In genomic region chr22:46049726-46050450, GRCh38 we compare ENCODE assay signal across 10 cellular contexts.
A peak's percentile ranks its signal among the peaks of the same experiment; 100 is the strongest.
DNase-seq lines count a peak whose midpoint lies in the region; ATAC-seq, FAIRE-seq and TF ChIP-seq lines count a peak whose summit lies in the region.
"Had no signal": no experiment of that assay in that cellular context is flagged by ENCODE, and none has a peak within 500 bp of the region (broad histone marks: within the 10 kb centered on the region; RNA-seq: fewer than 3 reads in every experiment).

No MANE protein-coding gene starts in this region.

- no peak for TF ChIP-seq CTCF in epithelial cell of esophagus (IDR thresholded peaks at IDR 0.05; ENCODE audit: insufficient read depth, low read depth, low read length, missing control alignments)

- H3K4me3 ChIP-seq in epithelial cell of esophagus (ENCODE audit: low read length), result no peak overlapping the region

- no peak for DNase-seq in activated naive CD4-positive, alpha-beta T cell treated with anti-CD3 and anti-CD28 coated beads, Interleukin-2, amount 50 U/mL, for 72 hours (ENCODE audit: low spot score in 2 of 2)
- DNase-seq in activated naive CD4-positive, alpha-beta T cell treated with Interleukin-2 at 50 U/mL for 16 hours, result no peak
- DNase-seq in epithelial cell of esophagus (ENCODE audit: low read depth), result peak; percentile 85
- no peak for DNase-seq in natural killer cell treated with Interleukin-12 subunit alpha and Interleukin-12 subunit beta and Interleukin-15 and Interleukin-18, amount 100 ng/mL, for 72 hours (ENCODE audit: low spot score)
- no peak for DNase-seq in urothelium cell line (ENCODE audit: low spot score)
- no peak for DNase-seq in COLO668 (lab: John Stamatoyannopoulos, UW; ENCODE audit: unreplicated experiment)
- DNase-seq in NCI-H82 treated with DMSO at 0.1 percent for 48 hours (lab: John Stamatoyannopoulos, UW; ENCODE audit: unreplicated experiment), result no peak
- DNase-seq: activated T-cell treated with anti-CD3 and anti-CD28 coated beads, Interleukin-2, amount 50 U/mL, for 48 hours; NCI-H1436 had no signal

- H3K4me1 Mint-ChIP-seq in natural killer cell treated with Interleukin-12 subunit alpha and Interleukin-12 subunit beta and Interleukin-15 and Interleukin-18, amount 100 ng/mL, for 72 hours (ENCODE audit: low read depth in 2 of 2), result peaks cover 32 to 40% of the 10 kb centered on the region in 2 donors

- H3K27me3 Mint-ChIP-seq in natural killer cell treated with Interleukin-12 subunit alpha and Interleukin-12 subunit beta and Interleukin-15 and Interleukin-18, amount 100 ng/mL, for 72 hours, result no peaks in the 10 kb centered on the region

- no peak for ATAC-seq in activated naive CD4-positive, alpha-beta T cell treated with anti-CD3 and anti-CD28 coated beads, Interleukin-2, amount 50 U/mL, for 72 hours
- no peak for ATAC-seq in natural killer cell treated with Interleukin-12 subunit alpha and Interleukin-12 subunit beta and Interleukin-15 and Interleukin-18, amount 100 ng/mL, for 72 hours
- no peak for ATAC-seq in GM21529 (IDR thresholded peaks at IDR 0.05; ENCODE audit: unreplicated experiment)

- no peaks in the 10 kb centered on the region for H3K36me3 Mint-ChIP-seq in activated naive CD4-positive, alpha-beta T cell treated with anti-CD3 and anti-CD28 coated beads, Interleukin-2, amount 50 U/mL, for 72 hours
- H3K36me3 Mint-ChIP-seq in natural killer cell treated with Interleukin-12 subunit alpha and Interleukin-12 subunit beta and Interleukin-15 and Interleukin-18, amount 100 ng/mL, for 72 hours, result no peaks in the 10 kb centered on the region

- FAIRE-seq in urothelium cell line (lab: Jason Lieb, UNC), result peak; percentile 13

- no peaks in the 10 kb centered on the region for H3K9me3 Mint-ChIP-seq in activated naive CD4-positive, alpha-beta T cell treated with anti-CD3 and anti-CD28 coated beads, Interleukin-2, amount 50 U/mL, for 72 hours
- no peaks in the 10 kb centered on the region for H3K9me3 Mint-ChIP-seq in natural killer cell treated with Interleukin-12 subunit alpha and Interleukin-12 subunit beta and Interleukin-15 and Interleukin-18, amount 100 ng/mL, for 72 hours

- no peak overlapping the region for H3K4me3 Mint-ChIP-seq in natural killer cell treated with Interleukin-12 subunit alpha and Interleukin-12 subunit beta and Interleukin-15 and Interleukin-18, amount 100 ng/mL, for 72 hours

- peak overlapping the region; percentile 91 for H3K27ac Mint-ChIP-seq in activated naive CD4-positive, alpha-beta T cell treated with anti-CD3 and anti-CD28 coated beads, Interleukin-2, amount 50 U/mL, for 72 hours
- peak overlapping the region; percentile 54 to 90 for H3K27ac Mint-ChIP-seq in natural killer cell treated with Interleukin-12 subunit alpha and Interleukin-12 subunit beta and Interleukin-15 and Interleukin-18, amount 100 ng/mL, for 72 hours
